Comparison of ENCODE assay signal across 2 cellular contexts in the genomic region with DNA sequence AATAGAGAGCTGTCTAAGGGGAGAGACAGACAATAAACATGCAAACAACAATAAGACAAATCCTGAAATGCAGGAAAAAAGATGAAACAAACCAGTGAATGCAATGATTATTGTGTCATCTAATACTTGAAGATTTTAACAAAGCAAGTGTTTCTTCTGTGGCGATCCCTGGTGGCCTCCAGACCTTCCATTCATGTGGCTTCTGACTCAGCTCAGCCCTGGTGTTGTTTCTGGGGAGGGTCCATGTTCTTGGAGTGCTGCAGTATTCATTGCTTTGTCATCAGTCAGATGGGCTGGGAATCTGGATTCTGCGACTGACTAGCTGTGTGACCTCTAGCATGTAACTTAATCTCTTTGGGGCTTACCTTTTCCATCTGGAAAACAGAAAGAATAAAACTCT.
A peak's percentile ranks its signal among the peaks of the same experiment; 100 is the strongest.
TF ChIP-seq lines count a peak whose summit lies in the region.

No MANE protein-coding gene starts in this region.

TF ChIP-seq in GM23338, 12 proteins besides CTCF, POLR2A, EP300 and RAD21 (continues in another document):
- TF ChIP-seq, protein P1, sequence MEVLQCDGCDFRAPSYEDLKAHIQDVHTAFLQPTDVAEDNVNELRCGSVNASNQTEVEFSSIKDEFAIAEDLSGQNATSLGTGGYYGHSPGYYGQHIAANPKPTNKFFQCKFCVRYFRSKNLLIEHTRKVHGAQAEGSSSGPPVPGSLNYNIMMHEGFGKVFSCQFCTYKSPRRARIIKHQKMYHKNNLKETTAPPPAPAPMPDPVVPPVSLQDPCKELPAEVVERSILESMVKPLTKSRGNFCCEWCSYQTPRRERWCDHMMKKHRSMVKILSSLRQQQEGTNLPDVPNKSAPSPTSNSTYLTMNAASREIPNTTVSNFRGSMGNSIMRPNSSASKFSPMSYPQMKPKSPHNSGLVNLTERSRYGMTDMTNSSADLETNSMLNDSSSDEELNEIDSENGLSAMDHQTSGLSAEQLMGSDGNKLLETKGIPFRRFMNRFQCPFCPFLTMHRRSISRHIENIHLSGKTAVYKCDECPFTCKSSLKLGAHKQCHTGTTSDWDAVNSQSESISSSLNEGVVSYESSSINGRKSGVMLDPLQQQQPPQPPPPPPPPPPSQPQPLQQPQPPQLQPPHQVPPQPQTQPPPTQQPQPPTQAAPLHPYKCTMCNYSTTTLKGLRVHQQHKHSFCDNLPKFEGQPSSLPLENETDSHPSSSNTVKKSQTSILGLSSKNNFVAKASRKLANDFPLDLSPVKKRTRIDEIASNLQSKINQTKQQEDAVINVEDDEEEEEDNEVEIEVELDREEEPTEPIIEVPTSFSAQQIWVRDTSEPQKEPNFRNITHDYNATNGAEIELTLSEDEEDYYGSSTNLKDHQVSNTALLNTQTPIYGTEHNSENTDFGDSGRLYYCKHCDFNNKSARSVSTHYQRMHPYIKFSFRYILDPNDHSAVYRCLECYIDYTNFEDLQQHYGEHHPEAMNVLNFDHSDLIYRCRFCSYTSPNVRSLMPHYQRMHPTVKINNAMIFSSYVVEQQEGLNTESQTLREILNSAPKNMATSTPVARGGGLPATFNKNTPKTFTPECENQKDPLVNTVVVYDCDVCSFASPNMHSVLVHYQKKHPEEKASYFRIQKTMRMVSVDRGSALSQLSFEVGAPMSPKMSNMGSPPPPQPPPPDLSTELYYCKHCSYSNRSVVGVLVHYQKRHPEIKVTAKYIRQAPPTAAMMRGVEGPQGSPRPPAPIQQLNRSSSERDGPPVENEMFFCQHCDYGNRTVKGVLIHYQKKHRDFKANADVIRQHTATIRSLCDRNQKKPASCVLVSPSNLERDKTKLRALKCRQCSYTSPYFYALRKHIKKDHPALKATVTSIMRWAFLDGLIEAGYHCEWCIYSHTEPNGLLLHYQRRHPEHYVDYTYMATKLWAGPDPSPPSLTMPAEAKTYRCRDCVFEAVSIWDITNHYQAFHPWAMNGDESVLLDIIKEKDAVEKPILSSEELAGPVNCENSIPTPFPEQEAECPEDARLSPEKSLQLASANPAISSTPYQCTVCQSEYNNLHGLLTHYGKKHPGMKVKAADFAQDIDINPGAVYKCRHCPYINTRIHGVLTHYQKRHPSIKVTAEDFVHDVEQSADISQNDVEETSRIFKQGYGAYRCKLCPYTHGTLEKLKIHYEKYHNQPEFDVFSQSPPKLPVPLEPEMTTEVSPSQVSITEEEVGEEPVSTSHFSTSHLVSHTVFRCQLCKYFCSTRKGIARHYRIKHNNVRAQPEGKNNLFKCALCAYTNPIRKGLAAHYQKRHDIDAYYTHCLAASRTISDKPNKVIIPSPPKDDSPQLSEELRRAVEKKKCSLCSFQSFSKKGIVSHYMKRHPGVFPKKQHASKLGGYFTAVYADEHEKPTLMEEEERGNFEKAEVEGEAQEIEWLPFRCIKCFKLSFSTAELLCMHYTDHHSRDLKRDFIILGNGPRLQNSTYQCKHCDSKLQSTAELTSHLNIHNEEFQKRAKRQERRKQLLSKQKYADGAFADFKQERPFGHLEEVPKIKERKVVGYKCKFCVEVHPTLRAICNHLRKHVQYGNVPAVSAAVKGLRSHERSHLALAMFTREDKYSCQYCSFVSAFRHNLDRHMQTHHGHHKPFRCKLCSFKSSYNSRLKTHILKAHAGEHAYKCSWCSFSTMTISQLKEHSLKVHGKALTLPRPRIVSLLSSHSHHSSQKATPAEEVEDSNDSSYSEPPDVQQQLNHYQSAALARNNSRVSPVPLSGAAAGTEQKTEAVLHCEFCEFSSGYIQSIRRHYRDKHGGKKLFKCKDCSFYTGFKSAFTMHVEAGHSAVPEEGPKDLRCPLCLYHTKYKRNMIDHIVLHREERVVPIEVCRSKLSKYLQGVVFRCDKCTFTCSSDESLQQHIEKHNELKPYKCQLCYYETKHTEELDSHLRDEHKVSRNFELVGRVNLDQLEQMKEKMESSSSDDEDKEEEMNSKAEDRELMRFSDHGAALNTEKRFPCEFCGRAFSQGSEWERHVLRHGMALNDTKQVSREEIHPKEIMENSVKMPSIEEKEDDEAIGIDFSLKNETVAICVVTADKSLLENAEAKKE (CRISPR knock-in tag; IDR thresholded peaks at IDR 0.05), result no peak
- TF ChIP-seq CREB1 (CRISPR knock-in tag; IDR thresholded peaks at IDR 0.05; ENCODE audit: low read depth), result no peak
- TF ChIP-seq POLR2AphosphoS5 (IDR thresholded peaks at IDR 0.05; ENCODE audit: low read depth), result no peak
- TF ChIP-seq NANOG (IDR thresholded peaks at IDR 0.05; ENCODE audit: borderline replicate concordance), result no peak
- TF ChIP-seq ZNF331 (CRISPR knock-in tag; IDR thresholded peaks at IDR 0.05; ENCODE audit: low read depth), result no peak
- TF ChIP-seq, protein P2, sequence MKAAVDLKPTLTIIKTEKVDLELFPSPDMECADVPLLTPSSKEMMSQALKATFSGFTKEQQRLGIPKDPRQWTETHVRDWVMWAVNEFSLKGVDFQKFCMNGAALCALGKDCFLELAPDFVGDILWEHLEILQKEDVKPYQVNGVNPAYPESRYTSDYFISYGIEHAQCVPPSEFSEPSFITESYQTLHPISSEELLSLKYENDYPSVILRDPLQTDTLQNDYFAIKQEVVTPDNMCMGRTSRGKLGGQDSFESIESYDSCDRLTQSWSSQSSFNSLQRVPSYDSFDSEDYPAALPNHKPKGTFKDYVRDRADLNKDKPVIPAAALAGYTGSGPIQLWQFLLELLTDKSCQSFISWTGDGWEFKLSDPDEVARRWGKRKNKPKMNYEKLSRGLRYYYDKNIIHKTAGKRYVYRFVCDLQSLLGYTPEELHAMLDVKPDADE (IDR thresholded peaks at IDR 0.05), result no peak
- no peak for TF ChIP-seq STAT1 (IDR thresholded peaks at IDR 0.05; ENCODE audit: unreplicated experiment)
- TF ChIP-seq EZH2phosphoT487 (IDR thresholded peaks at IDR 0.05; ENCODE audit: unreplicated experiment), result no peak
- no peak for TF ChIP-seq ZNF114 (CRISPR knock-in tag; IDR thresholded peaks at IDR 0.05)
- no peak for TF ChIP-seq EZH2 (IDR thresholded peaks at IDR 0.05; ENCODE audit: low read depth, unreplicated experiment)

TF ChIP-seq in endothelial cell of umbilical vein, 7 proteins besides CTCF, POLR2A, EP300 and RAD21:
- TF ChIP-seq POLR2AphosphoS5 (IDR thresholded peaks at IDR 0.05; ENCODE audit: insufficient read depth, low read depth, low read length) (peak; percentile 43), FOS (IDR thresholded peaks at IDR 0.05; ENCODE audit: borderline replicate concordance, insufficient read depth, low read length) (peak; percentile 90), GATA2 (IDR thresholded peaks at IDR 0.05; ENCODE audit: insufficient read depth, insufficient read length, low read depth, low read length) (no peak), MYC (IDR thresholded peaks at IDR 0.05; ENCODE audit: low read depth, low read length) (no peak), EZH2 (IDR thresholded peaks at IDR 0.05; ENCODE audit: borderline replicate concordance, low read depth, low read length, severe bottlenecking) (no peak)
